In genomic region chr3:15069441-15069840, GRCh38 we compare ENCODE assay signal across 25 cellular contexts. TPM values are rescaled to one million over a fixed set of nuclear protein-coding genes. Genes with fewer than 3 reads are reported as not detected.
DNase-seq lines count a peak whose midpoint lies in the region; ATAC-seq, FAIRE-seq and TF ChIP-seq lines count a peak whose summit lies in the region.
"Had no signal": no experiment of that assay in that cellular context is flagged by ENCODE, and none has a peak within 500 bp of the region (broad histone marks: within the 10 kb centered on the region; RNA-seq: fewer than 3 reads in every experiment).

No MANE protein-coding gene starts in this region.

- H2AFZ ChIP-seq in GM12878 (ENCODE audit: control insufficient read depth, low read depth, low read length) (no peak overlapping the region), trophoblast cell (ENCODE audit: insufficient read depth, low read length, poor library complexity) (no peak overlapping the region)

- no peaks in the 10 kb centered on the region for H3K27me3 Mint-ChIP-seq in CD8-positive, alpha-beta T cell (ENCODE audit: low read depth)
- no peaks in the 10 kb centered on the region for H3K27me3 Mint-ChIP-seq in nephron progenitor cell (ENCODE audit: low read depth, poor library complexity)
- H3K27me3 Mint-ChIP-seq: CD4-positive, alpha-beta T cell had no signal

- RAD21 ChIA-PET in GM12878 (lab: Charles Lee; ENCODE audit: unreplicated experiment): interaction anchor here (0.9 kb wide), 1 partner anchor 19 kb away, joined by 3 read pairs; no protein-coding TSS in a partner anchor

- TF ChIP-seq CTCF in CD8-positive, alpha-beta T cell (IDR thresholded peaks at IDR 0.05): no peak
- TF ChIP-seq CTCF in GM12878 (IDR thresholded peaks at IDR 0.05 in 2 of 3, conservative IDR thresholded peaks at IDR 0.05 in 1 of 3; ENCODE audit: control insufficient read depth in 2 of 3, extremely low read depth in 1 of 3, insufficient read depth in 1 of 3, low read depth in 3 of 3, low read length in 3 of 3): no peak
- no peak for TF ChIP-seq CTCF in nephron progenitor cell (IDR thresholded peaks at IDR 0.05)

- H4K8ac ChIP-seq in trophoblast cell (ENCODE audit: low read depth, low read length): no peak overlapping the region

- no peak overlapping the region for H3K4me2 ChIP-seq in GM12878 (ENCODE audit: control insufficient read depth, insufficient read depth)
- no peak overlapping the region for H3K4me2 ChIP-seq in trophoblast cell (ENCODE audit: low read length)
- H3K4me2 ChIP-seq: A549; BLaER1 treated with 17β-estradiol and CSF1 and Interleukin-3, amounts not matched to agents 10 nM and 100 nM had no signal

- H3K4me3 Mint-ChIP-seq in CD8-positive, alpha-beta T cell: no peak overlapping the region
- H3K4me3 Mint-ChIP-seq in nephron progenitor cell: no peak overlapping the region
- H3K4me3 Mint-ChIP-seq: CD14-positive monocyte; CD4-positive, alpha-beta T cell; HFFc6 had no signal

- peak overlapping the region; percentile 27 for H3K27ac Mint-ChIP-seq in CD8-positive, alpha-beta T cell
- H3K27ac Mint-ChIP-seq in nephron progenitor cell: no peak overlapping the region
- H3K27ac Mint-ChIP-seq: CD4-positive, alpha-beta T cell; HFFc6 had no signal

- H3K79me2 ChIP-seq in GM12878 (ENCODE audit: control insufficient read depth, insufficient read depth, low read length) (peaks cover 9% of the 10 kb centered on the region), trophoblast cell (ENCODE audit: control insufficient read depth, insufficient read depth, low read length, poor library complexity) (peaks cover 6% of the 10 kb centered on the region)

- SMC1A ChIA-PET in GM12878 (lab: Charles Lee; ENCODE audit: uncharacterized antibody, unreplicated experiment): interaction anchor here (4.7 kb wide), 1 partner anchor 19 kb away, joined by 22 read pairs; no protein-coding TSS in a partner anchor

- H3K36me3 ChIP-seq in CD8-positive, alpha-beta T cell (ENCODE audit: insufficient read depth, low read length): peaks cover 19% of the 10 kb centered on the region
- H3K36me3 ChIP-seq in GM12878 (ENCODE audit: control insufficient read depth in 2 of 2, insufficient read depth in 2 of 2, low read length in 1 of 2) (peaks cover 5 to 13% of the 10 kb centered on the region in 2 experiments; a peak in 3 of 4 replicates), trophoblast cell (ENCODE audit: control insufficient read depth in 1 of 2, insufficient read depth in 2 of 2, low read length in 2 of 2) (peaks cover 10 to 19% of the 10 kb centered on the region in 2 experiments)
- H3K36me3 ChIP-seq: BE2C had no signal

- intact Hi-C loops in CD8-positive, alpha-beta T cell (cut with DNase I, micrococcal nuclease): loop anchor here in 1 of 2 experiments (10.0 kb wide), 3 partner anchors 635 to 945 kb away; partner anchors contain the start of genes CHCHD4, LSM3, TMEM43 and XPC
- intact Hi-C loops in GM12878 (cut with micrococcal nuclease; ENCODE audit: unreplicated experiment): loop anchor here (5.0 kb wide), 1 partner anchor 122 kb away; the partner anchor contains the start of gene NR2C2

- peaks cover 5% of the 10 kb centered on the region for H3K79me1 ChIP-seq in trophoblast cell (ENCODE audit: low read length)

- H4K12ac ChIP-seq in trophoblast cell (ENCODE audit: low read depth, low read length): no peak overlapping the region

- no peak overlapping the region for H3K27ac ChIP-seq in CD8-positive, alpha-beta T cell (ENCODE audit: low read depth, low read length)
- H3K27ac ChIP-seq in GM12878 (ENCODE audit: control insufficient read depth, insufficient read depth) (no peak overlapping the region), trophoblast cell (ENCODE audit: low read depth, low read length) (no peak overlapping the region)
- H3K27ac ChIP-seq: A549; BLaER1 treated with 17β-estradiol and CSF1 and Interleukin-3, amounts not matched to agents 10 nM and 100 nM had no signal

- no peak overlapping the region for H3K9ac ChIP-seq in GM12878 (ENCODE audit: control insufficient read depth, insufficient read depth, low read length)
- peak overlapping the region; percentile 59 for H3K9ac ChIP-seq in trophoblast cell (ENCODE audit: low read length)
- H3K9ac ChIP-seq: BLaER1 treated with 17β-estradiol and CSF1 and Interleukin-3, amounts not matched to agents 10 nM and 100 nM had no signal

- ATAC-seq in CD8-positive, alpha-beta T cell: no peak
- ATAC-seq in GM12878: no peak
- no peak for ATAC-seq in GM18505 (IDR thresholded peaks at IDR 0.05; ENCODE audit: unreplicated experiment)
- ATAC-seq: A549 had no signal

- H2AK5ac ChIP-seq in trophoblast cell (ENCODE audit: low read length): no peak overlapping the region

- WGBS in GM12878 (ENCODE audit: insufficient coverage, insufficient replicate concordance, low lambda C conversion rate, missing lambda C conversion rate): 100% methylated on average over 1 of the region's 1 CpG
- no CpG with 5 or more reads among the region's 1 CpG for WGBS in trophoblast cell (ENCODE audit: extremely low coverage, insufficient coverage, insufficient read length)

- in situ Hi-C loops in GM12878 (cut with MboI): no loop called here

- H2BK12ac ChIP-seq in trophoblast cell (ENCODE audit: low read length): no peak overlapping the region

- no peak overlapping the region for H4K91ac ChIP-seq in trophoblast cell (ENCODE audit: low read depth, low read length)

- H3K4me3 ChIP-seq in CD8-positive, alpha-beta T cell (ENCODE audit: low read depth, low read length): no peak overlapping the region
- no peak overlapping the region for H3K4me3 ChIP-seq in GM12878
- H3K4me3 ChIP-seq in trophoblast cell (ENCODE audit: low read depth, low read length): no peak overlapping the region
- H3K4me3 ChIP-seq: A549; BLaER1 treated with 17β-estradiol and CSF1 and Interleukin-3, amounts not matched to agents 10 nM and 100 nM; HAP-1 had no signal

- no peak overlapping the region for H3K14ac ChIP-seq in trophoblast cell (ENCODE audit: low read length)

- no peak overlapping the region for H3K18ac ChIP-seq in trophoblast cell (ENCODE audit: low read length)

- H3K36me3 Mint-ChIP-seq in CD8-positive, alpha-beta T cell: peaks cover 43% of the 10 kb centered on the region
- H3K36me3 Mint-ChIP-seq in nephron progenitor cell (ENCODE audit: low read depth): peaks cover 33% of the 10 kb centered on the region

- no peak for TF ChIP-seq RAD21 in GM12878 (IDR thresholded peaks at IDR 0.05; ENCODE audit: insufficient read depth, low read depth, low read length)

- H3K4me1 ChIP-seq in CD8-positive, alpha-beta T cell (ENCODE audit: insufficient read depth, low read length): peaks cover 2% of the 10 kb centered on the region
- H3K4me1 ChIP-seq in GM12878 (ENCODE audit: control insufficient read depth, insufficient read depth, low read length) (peaks cover 3% of the 10 kb centered on the region), trophoblast cell (ENCODE audit: control insufficient read depth in 1 of 2, insufficient read depth in 2 of 2, low read length in 2 of 2) (peaks cover 0 to under 1% of the 10 kb centered on the region in 2 experiments)
- H3K4me1 ChIP-seq: A549, BE2C had no signal

- TF ChIP-seq EP300 in GM12878 (IDR thresholded peaks at IDR 0.05; ENCODE audit: borderline replicate concordance in 1 of 2, control insufficient read depth in 1 of 2, low read depth in 2 of 2, low read length in 2 of 2): no peak

- no peak overlapping the region for H2BK5ac ChIP-seq in trophoblast cell (ENCODE audit: low read depth, low read length, poor library complexity)

- BruUV-seq in GM12878 (replicated peaks; lab: Mats Ljungman, UMichigan): no TSS peak

- CTCF ChIA-PET in CD8-positive, alpha-beta T cell (lab: Charles Lee): interaction anchor here (1.4 kb wide), 1 partner anchor 143 kb away, joined by 4 read pairs; no protein-coding TSS in a partner anchor
- CTCF ChIA-PET in GM12878 (lab: Yijun Ruan, JAX): interaction anchor here (1.2 kb wide), 1 partner anchor 39 kb away, joined by 3 read pairs; no protein-coding TSS in a partner anchor

- TF ChIP-seq POLR2A in GM12878 (IDR thresholded peaks at IDR 0.05; ENCODE audit: low read depth, low read length): peak; percentile 50
- no peak for TF ChIP-seq POLR2A in GM18505 (IDR thresholded peaks at IDR 0.05; ENCODE audit: borderline replicate concordance, extremely low read depth, insufficient read depth, insufficient read length)

- H3K9me3 ChIP-seq in CD8-positive, alpha-beta T cell (ENCODE audit: low read length): no peaks in the 10 kb centered on the region
- H3K9me3 ChIP-seq in GM12878 (replicated peaks; ENCODE audit: control insufficient read depth, insufficient read depth, low read length) (no peaks in the 10 kb centered on the region), trophoblast cell (ENCODE audit: insufficient read depth, low read depth, low read length) (peaks cover under 1% of the 10 kb centered on the region)
- H3K9me3 ChIP-seq: A549; BE2C; BLaER1 treated with 17β-estradiol and CSF1 and Interleukin-3, amounts not matched to agents 10 nM and 100 nM; HAP-1 had no signal

- no peak overlapping the region for H3K4ac ChIP-seq in trophoblast cell (ENCODE audit: low read depth, low read length)

- H3K4me1 Mint-ChIP-seq in CD8-positive, alpha-beta T cell (ENCODE audit: low read depth): peaks cover 8% of the 10 kb centered on the region
- H3K4me1 Mint-ChIP-seq in nephron progenitor cell: peaks cover 14% of the 10 kb centered on the region

- no peak for FAIRE-seq in GM12878 (lab: Jason Lieb, UNC)
- FAIRE-seq: A549, GM18507, H54 had no signal

- POLR2A ChIA-PET in CD8-positive, alpha-beta T cell (lab: Charles Lee): no interaction called here
- POLR2A ChIA-PET in GM12878 (lab: Charles Lee): no interaction called here

- peak overlapping the region; percentile 35 for H3K23ac ChIP-seq in trophoblast cell (ENCODE audit: low read length)

- no peaks in the 10 kb centered on the region for H3K27me3 ChIP-seq in CD8-positive, alpha-beta T cell (ENCODE audit: insufficient read depth, low read length)
- H3K27me3 ChIP-seq in GM12878 (replicated peaks in 1 of 2; ENCODE audit: control insufficient read depth in 2 of 2, insufficient read depth in 2 of 2, low read length in 1 of 2) (no peaks in the 10 kb centered on the region), trophoblast cell (ENCODE audit: insufficient read depth, low read length) (no peaks in the 10 kb centered on the region)
- H3K27me3 ChIP-seq: BE2C; BLaER1 treated with 17β-estradiol and CSF1 and Interleukin-3, amounts not matched to agents 10 nM and 100 nM had no signal

- no peak for DNase-seq in CD8-positive, alpha-beta T cell
- DNase-seq in NCI-H82 treated with DMSO at 0.1 percent for 48 hours (lab: John Stamatoyannopoulos, UW; ENCODE audit: unreplicated experiment) (peak; percentile 37), GM12878 (ENCODE audit: low read depth, low spot score) (no peak), trophoblast cell (no peak), nephron progenitor cell (no peak), epidermal melanocyte (ENCODE audit: insufficient read length, low spot score) (no peak), SK-N-DZ (ENCODE audit: low spot score) (no peak)
- DNase-seq: 8988T; ACHN; AML-193; BE2C; Calu3; CD4-positive, alpha-beta T cell; COR-L47; DMS53; DMS79 treated with DMSO at 0.1 percent for 48 hours; GOT3; HFFc6 had no signal

- H4K20me1 ChIP-seq in GM12878 (ENCODE audit: control insufficient read depth, insufficient read depth): no peaks in the 10 kb centered on the region

- no peaks in the 10 kb centered on the region for H3K9me3 Mint-ChIP-seq in CD8-positive, alpha-beta T cell
- no peaks in the 10 kb centered on the region for H3K9me3 Mint-ChIP-seq in nephron progenitor cell
- H3K9me3 Mint-ChIP-seq: CD4-positive, alpha-beta T cell; HFFc6 had no signal

- H2BK120ac ChIP-seq in trophoblast cell (ENCODE audit: insufficient read depth, low read length, poor library complexity): no peak overlapping the region

RNA-seq across cellular contexts. Expression of gene MRPS25, which starts 4.3 kb away (rescaled TPM):
- 10 to 100 TPM; 51.3 to 56.2 TPM for total RNA-seq in CD8-positive, alpha-beta T cell
- total RNA-seq in GM12878 (2013; cell fraction: nucleolus; rRNA removed): 94.6 and 97.5 TPM in 2 replicates
- 51.5 and 58.9 TPM in 2 replicates for total RNA-seq in GM12878 (2014; rRNA removed)
- 37.3 and 37.9 TPM in 2 replicates for total RNA-seq in GM12878 (2014; rRNA removed; fragmentation: Illumina TruSeq; extraction: Trizol)
- total RNA-seq in GM12878 (2021): 72.5 and 76.2 TPM in 2 replicates
- 13.9 TPM for polyA plus RNA-seq in GM12878 (2011; ENCODE audit: low read depth)
- polyA plus RNA-seq in GM12878 (2011; rRNA removed): 66.0 and 72.9 TPM in 2 replicates
- polyA plus RNA-seq in GM12878 (2011; cell fraction: cytosol; rRNA removed): 33.4 and 63.0 TPM in 2 replicates
- polyA plus RNA-seq in GM12878 (2011; cell fraction: nucleus; rRNA removed): 128 and 156 TPM in 2 replicates
- polyA plus RNA-seq in GM12878 (2012): 37.1 and 48.9 TPM in 2 replicates
- polyA plus RNA-seq in GM12878 (2014; fragmentation: Illumina TruSeq; extraction: Trizol): 47.7 and 51.2 TPM in 2 replicates
- 10 to 100 TPM; 17.0 to 43.6 TPM for polyA plus RNA-seq in GM12878 (2014; fragmentation: Nextera tagmentation; extraction: Ambion mirVana)
- 79.7 and 83.9 TPM in 2 replicates for polyA plus RNA-seq in GM12878 (2014; rRNA removed)
- 100 to 1,000 TPM; 112 to 114 TPM for polyA plus RNA-seq in GM12878 (2016; fragmentation: Nextera tagmentation; extraction: Ambion mirVana)
- 21.5 and 26.0 TPM in 2 replicates for polyA minus RNA-seq in GM12878 (2011; rRNA and poly(A)+ RNA removed)
- polyA minus RNA-seq in GM12878 (2011; cell fraction: cytosol; rRNA and poly(A)+ RNA removed): 9.3 and 13.4 TPM in 2 replicates
- 40.4 and 82.9 TPM in 2 replicates for polyA minus RNA-seq in GM12878 (2011; cell fraction: nucleus; rRNA and poly(A)+ RNA removed)
- 15.4 and 16.5 TPM in 2 replicates for polyA plus RNA-seq in trophoblast cell (2013)
- 68.5 and 74.3 TPM in 2 replicates for polyA plus RNA-seq in SK-N-DZ (2014; cell fraction: cytosol; rRNA removed)
- 130 and 216 TPM in 2 replicates for polyA plus RNA-seq in SK-N-DZ (2014; cell fraction: nucleus; rRNA removed)

RNA-seq across cellular contexts. Expression of gene RBSN, which starts 29.5 kb away (rescaled TPM):
- total RNA-seq in CD8-positive, alpha-beta T cell: 10 to 100 TPM; 41.9 to 48.1 TPM
- total RNA-seq in GM12878 (2013; cell fraction: nucleolus; rRNA removed): 48.9 and 49.4 TPM in 2 replicates
- total RNA-seq in GM12878 (2014; rRNA removed): 12.0 and 13.8 TPM in 2 replicates
- total RNA-seq in GM12878 (2014; rRNA removed; fragmentation: Illumina TruSeq; extraction: Trizol): 10.2 and 11.0 TPM in 2 replicates
- 10.7 and 11.9 TPM in 2 replicates for total RNA-seq in GM12878 (2021)
- 6.1 TPM for polyA plus RNA-seq in GM12878 (2011; ENCODE audit: low read depth)
- 10.9 and 11.1 TPM in 2 replicates for polyA plus RNA-seq in GM12878 (2011; rRNA removed)
- polyA plus RNA-seq in GM12878 (2011; cell fraction: cytosol; rRNA removed): 7.6 and 8.4 TPM in 2 replicates
- 19.1 and 19.3 TPM in 2 replicates for polyA plus RNA-seq in GM12878 (2011; cell fraction: nucleus; rRNA removed)
- polyA plus RNA-seq in GM12878 (2012): 6.3 and 7.7 TPM in 2 replicates
- 7.8 and 8.4 TPM in 2 replicates for polyA plus RNA-seq in GM12878 (2014; fragmentation: Illumina TruSeq; extraction: Trizol)
- 1 to 10 TPM; 2.0 to 2.1 TPM for polyA plus RNA-seq in GM12878 (2014; fragmentation: Nextera tagmentation; extraction: Ambion mirVana)
- 7.2 and 7.4 TPM in 2 replicates for polyA plus RNA-seq in GM12878 (2014; rRNA removed)
- polyA plus RNA-seq in GM12878 (2016; fragmentation: Nextera tagmentation; extraction: Ambion mirVana): 10 to 100 TPM; 13.4 to 17.5 TPM
- 15.4 and 15.6 TPM in 2 replicates for polyA minus RNA-seq in GM12878 (2011; rRNA and poly(A)+ RNA removed)
- polyA minus RNA-seq in GM12878 (2011; cell fraction: cytosol; rRNA and poly(A)+ RNA removed): 5.7 and 7.0 TPM in 2 replicates
- 7.4 and 11.9 TPM in 2 replicates for polyA minus RNA-seq in GM12878 (2011; cell fraction: nucleus; rRNA and poly(A)+ RNA removed)
- polyA plus RNA-seq in trophoblast cell (2013): 12.1 and 12.2 TPM in 2 replicates
- polyA plus RNA-seq in SK-N-DZ (2014; cell fraction: cytosol; rRNA removed): 14.9 and 17.9 TPM in 2 replicates
- 8.8 and 13.7 TPM in 2 replicates for polyA plus RNA-seq in SK-N-DZ (2014; cell fraction: nucleus; rRNA removed)
